ENCODE assay signal across 1 cellular context in the genomic region with DNA sequence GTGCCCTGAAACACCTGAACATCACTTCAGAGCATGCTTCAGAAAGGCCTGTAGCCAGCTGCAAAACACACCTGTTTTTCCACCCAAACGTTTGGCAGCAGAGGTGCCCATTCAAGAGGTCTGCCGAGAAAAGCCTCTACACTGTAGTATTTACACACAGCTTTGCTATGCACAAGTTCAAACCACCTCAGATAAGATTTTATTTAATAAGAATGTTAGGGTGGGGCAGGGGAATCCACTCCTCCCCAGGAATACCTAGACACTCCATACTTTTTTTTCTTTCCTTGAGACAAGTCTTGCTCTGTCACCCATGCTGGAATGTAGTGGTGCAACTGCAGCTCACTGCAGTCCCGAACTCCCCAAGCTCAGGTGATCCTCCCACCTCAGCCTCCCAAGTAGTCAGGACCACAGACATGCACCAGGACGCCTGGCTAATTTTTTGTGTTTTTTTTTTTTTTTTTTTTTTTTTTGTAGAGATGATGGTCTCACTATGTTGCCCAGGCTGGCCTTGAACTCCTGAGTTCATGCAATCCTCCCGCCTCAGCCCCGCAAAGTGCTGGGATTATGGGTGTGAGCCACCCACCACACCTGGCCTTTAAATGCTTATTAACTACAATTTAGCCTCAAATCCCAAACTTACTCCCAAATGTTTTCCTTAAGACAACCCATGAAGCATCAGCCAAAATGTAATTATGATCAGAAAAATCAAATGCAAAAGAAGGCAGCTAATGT.
TF ChIP-seq lines count a peak whose summit lies in the region.

No MANE protein-coding gene starts in this region.

TF ChIP-seq in GM23338, 12 proteins besides CTCF, POLR2A, EP300 and RAD21 (continued from another document):
- TF ChIP-seq, protein P1, sequence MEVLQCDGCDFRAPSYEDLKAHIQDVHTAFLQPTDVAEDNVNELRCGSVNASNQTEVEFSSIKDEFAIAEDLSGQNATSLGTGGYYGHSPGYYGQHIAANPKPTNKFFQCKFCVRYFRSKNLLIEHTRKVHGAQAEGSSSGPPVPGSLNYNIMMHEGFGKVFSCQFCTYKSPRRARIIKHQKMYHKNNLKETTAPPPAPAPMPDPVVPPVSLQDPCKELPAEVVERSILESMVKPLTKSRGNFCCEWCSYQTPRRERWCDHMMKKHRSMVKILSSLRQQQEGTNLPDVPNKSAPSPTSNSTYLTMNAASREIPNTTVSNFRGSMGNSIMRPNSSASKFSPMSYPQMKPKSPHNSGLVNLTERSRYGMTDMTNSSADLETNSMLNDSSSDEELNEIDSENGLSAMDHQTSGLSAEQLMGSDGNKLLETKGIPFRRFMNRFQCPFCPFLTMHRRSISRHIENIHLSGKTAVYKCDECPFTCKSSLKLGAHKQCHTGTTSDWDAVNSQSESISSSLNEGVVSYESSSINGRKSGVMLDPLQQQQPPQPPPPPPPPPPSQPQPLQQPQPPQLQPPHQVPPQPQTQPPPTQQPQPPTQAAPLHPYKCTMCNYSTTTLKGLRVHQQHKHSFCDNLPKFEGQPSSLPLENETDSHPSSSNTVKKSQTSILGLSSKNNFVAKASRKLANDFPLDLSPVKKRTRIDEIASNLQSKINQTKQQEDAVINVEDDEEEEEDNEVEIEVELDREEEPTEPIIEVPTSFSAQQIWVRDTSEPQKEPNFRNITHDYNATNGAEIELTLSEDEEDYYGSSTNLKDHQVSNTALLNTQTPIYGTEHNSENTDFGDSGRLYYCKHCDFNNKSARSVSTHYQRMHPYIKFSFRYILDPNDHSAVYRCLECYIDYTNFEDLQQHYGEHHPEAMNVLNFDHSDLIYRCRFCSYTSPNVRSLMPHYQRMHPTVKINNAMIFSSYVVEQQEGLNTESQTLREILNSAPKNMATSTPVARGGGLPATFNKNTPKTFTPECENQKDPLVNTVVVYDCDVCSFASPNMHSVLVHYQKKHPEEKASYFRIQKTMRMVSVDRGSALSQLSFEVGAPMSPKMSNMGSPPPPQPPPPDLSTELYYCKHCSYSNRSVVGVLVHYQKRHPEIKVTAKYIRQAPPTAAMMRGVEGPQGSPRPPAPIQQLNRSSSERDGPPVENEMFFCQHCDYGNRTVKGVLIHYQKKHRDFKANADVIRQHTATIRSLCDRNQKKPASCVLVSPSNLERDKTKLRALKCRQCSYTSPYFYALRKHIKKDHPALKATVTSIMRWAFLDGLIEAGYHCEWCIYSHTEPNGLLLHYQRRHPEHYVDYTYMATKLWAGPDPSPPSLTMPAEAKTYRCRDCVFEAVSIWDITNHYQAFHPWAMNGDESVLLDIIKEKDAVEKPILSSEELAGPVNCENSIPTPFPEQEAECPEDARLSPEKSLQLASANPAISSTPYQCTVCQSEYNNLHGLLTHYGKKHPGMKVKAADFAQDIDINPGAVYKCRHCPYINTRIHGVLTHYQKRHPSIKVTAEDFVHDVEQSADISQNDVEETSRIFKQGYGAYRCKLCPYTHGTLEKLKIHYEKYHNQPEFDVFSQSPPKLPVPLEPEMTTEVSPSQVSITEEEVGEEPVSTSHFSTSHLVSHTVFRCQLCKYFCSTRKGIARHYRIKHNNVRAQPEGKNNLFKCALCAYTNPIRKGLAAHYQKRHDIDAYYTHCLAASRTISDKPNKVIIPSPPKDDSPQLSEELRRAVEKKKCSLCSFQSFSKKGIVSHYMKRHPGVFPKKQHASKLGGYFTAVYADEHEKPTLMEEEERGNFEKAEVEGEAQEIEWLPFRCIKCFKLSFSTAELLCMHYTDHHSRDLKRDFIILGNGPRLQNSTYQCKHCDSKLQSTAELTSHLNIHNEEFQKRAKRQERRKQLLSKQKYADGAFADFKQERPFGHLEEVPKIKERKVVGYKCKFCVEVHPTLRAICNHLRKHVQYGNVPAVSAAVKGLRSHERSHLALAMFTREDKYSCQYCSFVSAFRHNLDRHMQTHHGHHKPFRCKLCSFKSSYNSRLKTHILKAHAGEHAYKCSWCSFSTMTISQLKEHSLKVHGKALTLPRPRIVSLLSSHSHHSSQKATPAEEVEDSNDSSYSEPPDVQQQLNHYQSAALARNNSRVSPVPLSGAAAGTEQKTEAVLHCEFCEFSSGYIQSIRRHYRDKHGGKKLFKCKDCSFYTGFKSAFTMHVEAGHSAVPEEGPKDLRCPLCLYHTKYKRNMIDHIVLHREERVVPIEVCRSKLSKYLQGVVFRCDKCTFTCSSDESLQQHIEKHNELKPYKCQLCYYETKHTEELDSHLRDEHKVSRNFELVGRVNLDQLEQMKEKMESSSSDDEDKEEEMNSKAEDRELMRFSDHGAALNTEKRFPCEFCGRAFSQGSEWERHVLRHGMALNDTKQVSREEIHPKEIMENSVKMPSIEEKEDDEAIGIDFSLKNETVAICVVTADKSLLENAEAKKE (CRISPR knock-in tag; IDR thresholded peaks at IDR 0.05), result no peak
- TF ChIP-seq, protein P2, sequence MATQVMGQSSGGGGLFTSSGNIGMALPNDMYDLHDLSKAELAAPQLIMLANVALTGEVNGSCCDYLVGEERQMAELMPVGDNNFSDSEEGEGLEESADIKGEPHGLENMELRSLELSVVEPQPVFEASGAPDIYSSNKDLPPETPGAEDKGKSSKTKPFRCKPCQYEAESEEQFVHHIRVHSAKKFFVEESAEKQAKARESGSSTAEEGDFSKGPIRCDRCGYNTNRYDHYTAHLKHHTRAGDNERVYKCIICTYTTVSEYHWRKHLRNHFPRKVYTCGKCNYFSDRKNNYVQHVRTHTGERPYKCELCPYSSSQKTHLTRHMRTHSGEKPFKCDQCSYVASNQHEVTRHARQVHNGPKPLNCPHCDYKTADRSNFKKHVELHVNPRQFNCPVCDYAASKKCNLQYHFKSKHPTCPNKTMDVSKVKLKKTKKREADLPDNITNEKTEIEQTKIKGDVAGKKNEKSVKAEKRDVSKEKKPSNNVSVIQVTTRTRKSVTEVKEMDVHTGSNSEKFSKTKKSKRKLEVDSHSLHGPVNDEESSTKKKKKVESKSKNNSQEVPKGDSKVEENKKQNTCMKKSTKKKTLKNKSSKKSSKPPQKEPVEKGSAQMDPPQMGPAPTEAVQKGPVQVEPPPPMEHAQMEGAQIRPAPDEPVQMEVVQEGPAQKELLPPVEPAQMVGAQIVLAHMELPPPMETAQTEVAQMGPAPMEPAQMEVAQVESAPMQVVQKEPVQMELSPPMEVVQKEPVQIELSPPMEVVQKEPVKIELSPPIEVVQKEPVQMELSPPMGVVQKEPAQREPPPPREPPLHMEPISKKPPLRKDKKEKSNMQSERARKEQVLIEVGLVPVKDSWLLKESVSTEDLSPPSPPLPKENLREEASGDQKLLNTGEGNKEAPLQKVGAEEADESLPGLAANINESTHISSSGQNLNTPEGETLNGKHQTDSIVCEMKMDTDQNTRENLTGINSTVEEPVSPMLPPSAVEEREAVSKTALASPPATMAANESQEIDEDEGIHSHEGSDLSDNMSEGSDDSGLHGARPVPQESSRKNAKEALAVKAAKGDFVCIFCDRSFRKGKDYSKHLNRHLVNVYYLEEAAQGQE (IDR thresholded peaks at IDR 0.05; ENCODE audit: unreplicated experiment), result no peak
- TF ChIP-seq POLR2AphosphoS5 (IDR thresholded peaks at IDR 0.05; ENCODE audit: low read depth) (no peak), JUNB (IDR thresholded peaks at IDR 0.05; ENCODE audit: unreplicated experiment) (no peak), ZNF331 (CRISPR knock-in tag; IDR thresholded peaks at IDR 0.05; ENCODE audit: low read depth) (no peak), ZNF114 (CRISPR knock-in tag; IDR thresholded peaks at IDR 0.05) (no peak)
